Comparison of ENCODE assay signal across 8 cellular contexts in the genomic region with DNA sequence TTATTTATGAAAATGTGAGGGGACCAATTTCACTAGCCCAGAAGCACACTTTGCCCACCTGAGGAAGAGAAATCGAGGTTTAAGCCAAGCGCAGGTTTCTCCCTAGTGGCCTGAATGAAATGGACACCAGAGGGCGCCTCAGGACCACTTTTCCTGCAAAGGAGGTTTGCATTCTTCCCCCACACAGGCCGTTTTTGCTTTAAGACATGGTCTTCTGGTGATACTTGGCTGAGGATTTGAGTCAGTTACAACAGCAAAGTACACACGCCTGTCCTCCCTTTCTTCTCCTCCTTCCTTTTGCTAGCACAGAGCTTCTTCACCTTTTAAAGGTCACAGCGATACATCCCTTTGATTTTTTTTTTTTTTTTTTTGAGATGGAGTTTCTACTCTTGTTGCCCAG. TPM values are rescaled to one million over a fixed set of nuclear protein-coding genes. Genes with fewer than 3 reads are reported as not detected.
A peak's percentile ranks its signal among the peaks of the same experiment; 100 is the strongest.
DNase-seq lines count a peak whose midpoint lies in the region; ATAC-seq and TF ChIP-seq lines count a peak whose summit lies in the region.

No MANE protein-coding gene starts in this region.

- H3K4me1 ChIP-seq in effector memory CD4-positive, alpha-beta T cell (ENCODE audit: control insufficient read depth, insufficient read depth, low read length, poor library complexity, severe bottlenecking) = no peaks in the 10 kb centered on the region
- no peaks in the 10 kb centered on the region for H3K4me1 ChIP-seq in mesenchymal stem cell (ENCODE audit: control insufficient read depth, insufficient read depth, low read depth, low read length)

- H3K23ac ChIP-seq in mesenchymal stem cell (ENCODE audit: low read length in 2 of 2) = no peak overlapping the region

- no peaks in the 10 kb centered on the region for H3K36me3 Mint-ChIP-seq in activated CD8-positive, alpha-beta T cell treated with anti-CD3 and anti-CD28 coated beads for 36 hours (ENCODE audit: low read depth)

- H3K9me3 Mint-ChIP-seq in activated CD8-positive, alpha-beta T cell treated with anti-CD3 and anti-CD28 coated beads for 36 hours = no peaks in the 10 kb centered on the region

- H3K9me3 ChIP-seq in effector memory CD4-positive, alpha-beta T cell (ENCODE audit: control insufficient read depth, low read length) = no peaks in the 10 kb centered on the region
- no peaks in the 10 kb centered on the region for H3K9me3 ChIP-seq in mesenchymal stem cell (ENCODE audit: control insufficient read depth, low read length)

- H2AFZ ChIP-seq in mesenchymal stem cell (ENCODE audit: low read depth, low read length) = no peak overlapping the region

- no peak overlapping the region for H4K91ac ChIP-seq in mesenchymal stem cell (ENCODE audit: low read length)

- peaks cover 4% of the 10 kb centered on the region for H3K4me1 Mint-ChIP-seq in activated CD8-positive, alpha-beta T cell treated with anti-CD3 and anti-CD28 coated beads for 36 hours (ENCODE audit: low read depth)

- H3K4ac ChIP-seq in mesenchymal stem cell (ENCODE audit: low read depth in 1 of 2, low read length in 2 of 2) = no peak overlapping the region

- no peak overlapping the region for H2AK5ac ChIP-seq in mesenchymal stem cell (ENCODE audit: low read length, severe bottlenecking)

- no peak overlapping the region for H2BK120ac ChIP-seq in mesenchymal stem cell (ENCODE audit: low read depth, low read length)

- no peak overlapping the region for H2BK15ac ChIP-seq in mesenchymal stem cell (ENCODE audit: low read depth, poor library complexity, severe bottlenecking)

- no peak overlapping the region for H3K4me2 ChIP-seq in mesenchymal stem cell (ENCODE audit: low read length, poor library complexity, severe bottlenecking)

- H3K36me3 ChIP-seq in effector memory CD4-positive, alpha-beta T cell (ENCODE audit: control insufficient read depth, insufficient read depth, low read length) = peaks cover 12% of the 10 kb centered on the region
- H3K36me3 ChIP-seq in mesenchymal stem cell (ENCODE audit: control insufficient read depth in 1 of 2, insufficient read depth in 2 of 2, low read depth in 1 of 2, low read length in 2 of 2) = peaks cover 16 to 23% of the 10 kb centered on the region in 2 experiments

- intact Hi-C loops in activated CD8-positive, alpha-beta T cell treated with anti-CD3 and anti-CD28 coated beads for 36 hours (cut with micrococcal nuclease) = loop anchor here (5.0 kb wide), 1 partner anchor 234 kb away; no protein-coding TSS in a partner anchor

- no peak overlapping the region for H3K27ac Mint-ChIP-seq in activated CD8-positive, alpha-beta T cell treated with anti-CD3 and anti-CD28 coated beads for 36 hours

- CTCF ChIA-PET in HEK293T (lab: Yijun Ruan, JAX) = interaction anchor here (0.8 to 1.1 kb wide), 4 partner anchors 56 to 315 kb away, joined by 3 to 5 read pairs (median 4); no protein-coding TSS in a partner anchor
- CTCF ChIA-PET in activated CD8-positive, alpha-beta T cell treated with anti-CD3 and anti-CD28 coated beads for 36 hours (lab: Charles Lee) = interaction anchor here (0.7 to 7.1 kb wide), 23 partner anchors 8 to 576 kb away, joined by 3 to 86 read pairs (median 4); a partner anchor contains a TSS

- H2BK5ac ChIP-seq in mesenchymal stem cell (ENCODE audit: low read depth, low read length, poor library complexity, severe bottlenecking) = no peak overlapping the region

- peaks cover 3% of the 10 kb centered on the region for H3K79me1 ChIP-seq in mesenchymal stem cell (replicated peaks; ENCODE audit: low read length, poor library complexity, severe bottlenecking)

- no peak overlapping the region for H4K8ac ChIP-seq in mesenchymal stem cell (ENCODE audit: low read length)

- DNase-seq in C1 segment of cervical spinal cord (lab: John Stamatoyannopoulos, UW) (peak in 12 of 14 donors; percentile 6 to 65 (median 38)), HEK293T (ENCODE audit: extremely low spot score) (peak; percentile 84), NCI-H748 (lab: John Stamatoyannopoulos, UW; ENCODE audit: unreplicated experiment) (peak; percentile 61), mesenchymal stem cell (peak; percentile 75)
- peak; percentile 92 for DNase-seq in activated CD8-positive, alpha-beta T cell treated with anti-CD3 and anti-CD28 coated beads for 36 hours
- peak; percentile 50 to 70 (median 53) for DNase-seq in effector memory CD4-positive, alpha-beta T cell
- peak; percentile 34 to 53 for DNase-seq in stimulated activated CD8-positive, alpha-beta memory T cell treated with anti-CD3 and anti-CD28 coated beads, Interleukin-15, amount 100 ng/mL, for 4 hours (ENCODE audit: low read depth in 2 of 2)

- H3K27me3 ChIP-seq in effector memory CD4-positive, alpha-beta T cell (replicated peaks; ENCODE audit: control insufficient read depth, insufficient read depth, low read length, poor library complexity, severe bottlenecking) = no peaks in the 10 kb centered on the region
- peaks cover 8 to 10% of the 10 kb centered on the region in 2 experiments for H3K27me3 ChIP-seq in mesenchymal stem cell (ENCODE audit: control insufficient read depth in 1 of 2, insufficient read depth in 1 of 2, low read length in 2 of 2)

- no peak overlapping the region for H3K4me3 Mint-ChIP-seq in activated CD8-positive, alpha-beta T cell treated with anti-CD3 and anti-CD28 coated beads for 36 hours

- WGBS in mesenchymal stem cell = 59% methylated on average over 3 of the region's 6 CpGs

- no peak overlapping the region for H3K18ac ChIP-seq in mesenchymal stem cell (ENCODE audit: low read depth in 1 of 2, low read length in 2 of 2)

- H2BK12ac ChIP-seq in mesenchymal stem cell (ENCODE audit: low read length in 2 of 2) = no peak overlapping the region

- peak; percentile 78 for TF ChIP-seq CTCF in activated CD8-positive, alpha-beta T cell treated with anti-CD3 and anti-CD28 coated beads for 36 hours (IDR thresholded peaks at IDR 0.05)

- no peak overlapping the region for H3K14ac ChIP-seq in mesenchymal stem cell (ENCODE audit: low read length in 2 of 2)

- H3K27me3 Mint-ChIP-seq in activated CD8-positive, alpha-beta T cell treated with anti-CD3 and anti-CD28 coated beads for 36 hours = no peaks in the 10 kb centered on the region

- ATAC-seq in activated CD8-positive, alpha-beta T cell treated with anti-CD3 and anti-CD28 coated beads for 36 hours = peak; percentile 76
- ATAC-seq in GM21367 (IDR thresholded peaks at IDR 0.05; ENCODE audit: unreplicated experiment) = no peak

- no peak overlapping the region for H3K9ac ChIP-seq in mesenchymal stem cell (ENCODE audit: low read length)

- POLR2A ChIA-PET in HEK293T (lab: Yijun Ruan, JAX) = no interaction called here
- POLR2A ChIA-PET in activated CD8-positive, alpha-beta T cell treated with anti-CD3 and anti-CD28 coated beads for 36 hours (lab: Charles Lee) = interaction anchor here (0.7 kb wide), 1 partner anchor 276 kb away, joined by 3 read pairs; no protein-coding TSS in a partner anchor

- H3K27ac ChIP-seq in effector memory CD4-positive, alpha-beta T cell (ENCODE audit: insufficient read depth, low read length, poor library complexity, severe bottlenecking) = no peak overlapping the region
- H3K27ac ChIP-seq in mesenchymal stem cell (ENCODE audit: low read length, poor library complexity, severe bottlenecking) = no peak overlapping the region

- H3K4me3 ChIP-seq in effector memory CD4-positive, alpha-beta T cell (ENCODE audit: insufficient read depth, low read depth, low read length, poor library complexity, severe bottlenecking) = no peak overlapping the region
- no peak overlapping the region for H3K4me3 ChIP-seq in mesenchymal stem cell (ENCODE audit: insufficient read depth in 1 of 2, low read depth in 1 of 2, low read length in 2 of 2)

TF ChIP-seq in HEK293T, 16 proteins besides CTCF, POLR2A, EP300 and RAD21:
- TF ChIP-seq ZNF384 (IDR thresholded peaks at IDR 0.05) (peak; percentile 83), LEF1 (IDR thresholded peaks at IDR 0.05; ENCODE audit: borderline replicate concordance) (no peak)

RNA-seq across cellular contexts. Expression of a gene that starts 5.4 kb away (rescaled TPM):
- total RNA-seq in activated CD8-positive, alpha-beta T cell treated with anti-CD3 and anti-CD28 coated beads for 36 hours = not detected
- polyA plus RNA-seq in mesenchymal stem cell (2013, experiment 1 of 2) = not detected
- polyA plus RNA-seq in mesenchymal stem cell (2013, experiment 2 of 2) = not detected

RNA-seq across cellular contexts. Expression of a gene that starts 35.9 kb away (rescaled TPM):
- 1 to 10 TPM; 7.3 to 8.7 TPM for total RNA-seq in activated CD8-positive, alpha-beta T cell treated with anti-CD3 and anti-CD28 coated beads for 36 hours
- polyA plus RNA-seq in mesenchymal stem cell (2013, experiment 1 of 2) = 4.1 TPM
- polyA plus RNA-seq in mesenchymal stem cell (2013, experiment 2 of 2) = 3.6 TPM

Comparison
In these comparisons a context has a peak if more than half of its experiments do, and no peak if none do; other contexts are left out.
1. DNase-seq: peak in every context shown above with its lines; median percentile 92 in activated CD8-positive, alpha-beta T cell treated with anti-CD3 and anti-CD28 coated beads for 36 hours; 84 in HEK293T; 75 in mesenchymal stem cell; 61 in NCI-H748; 53 in effector memory CD4-positive, alpha-beta T cell; 44 in stimulated activated CD8-positive, alpha-beta memory T cell treated with anti-CD3 and anti-CD28 coated beads, Interleukin-15, amount 100 ng/mL, for 4 hours; 38 in C1 segment of cervical spinal cord.